In genomic region chr1:3373700-3374405, GRCh38 we compare ENCODE assay signal across 27 cellular contexts.
"Had no signal": no experiment of that assay in that cellular context is flagged by ENCODE, and none has a peak within 500 bp of the region (broad histone marks: within the 10 kb centered on the region; RNA-seq: fewer than 3 reads in every experiment).

No MANE protein-coding gene starts in this region.

- H3K27ac ChIP-seq: adrenal gland, body of pancreas, SJCRH30 had no signal

- H3K4me2 ChIP-seq: SK-N-SH had no signal

- H3K4me3 Mint-ChIP-seq: activated CD8-positive, alpha-beta T cell treated with anti-CD3 and anti-CD28 coated beads for 36 hours; activated naive CD8-positive, alpha-beta T cell treated with anti-CD3 and anti-CD28 coated beads, Interleukin-2, amount 10 ng/mL, durations not matched to agents 7 days and 5 days had no signal

- H3K27me3 ChIP-seq: body of pancreas, SJCRH30 had no signal

- H3K36me3 ChIP-seq: adrenal gland, SJCRH30 had no signal

- H3K9me3 ChIP-seq: adrenal gland, body of pancreas, SJCRH30, SK-N-SH had no signal

- H3K36me3 Mint-ChIP-seq: activated naive CD8-positive, alpha-beta T cell treated with anti-CD3 and anti-CD28 coated beads, Interleukin-2, amount 10 ng/mL, durations not matched to agents 7 days and 5 days had no signal

- H3K27ac Mint-ChIP-seq: activated CD8-positive, alpha-beta T cell treated with anti-CD3 and anti-CD28 coated beads for 36 hours; activated naive CD8-positive, alpha-beta T cell treated with anti-CD3 and anti-CD28 coated beads, Interleukin-2, amount 10 ng/mL, durations not matched to agents 7 days and 5 days had no signal

- H3K4me1 ChIP-seq: adrenal gland, body of pancreas had no signal

- H3K4me3 ChIP-seq: adrenal gland, body of pancreas, SJCRH30 had no signal

- ATAC-seq: activated CD4-positive, CD25-positive, alpha-beta regulatory T cell treated with anti-CD3 and anti-CD28 coated beads, Interleukin-2, amount 50 U/mL, for 24 hours; activated CD8-positive, alpha-beta T cell treated with anti-CD3 and anti-CD28 coated beads for 36 hours; body of pancreas; Panc1 had no signal

- H3K9me3 Mint-ChIP-seq: activated CD8-positive, alpha-beta T cell treated with anti-CD3 and anti-CD28 coated beads for 36 hours had no signal

- DNase-seq: activated CD4-positive, alpha-beta T cell treated with anti-CD3 and anti-CD28 coated beads for 4 hours; activated CD8-positive, alpha-beta memory T cell treated with anti-CD3 and anti-CD28 coated beads, Interleukin-2, amount 50 U/mL, for 4 hours; activated CD8-positive, alpha-beta T cell treated with anti-CD3 and anti-CD28 coated beads for 36 hours; activated naive CD4-positive, alpha-beta T cell treated with anti-CD3 and anti-CD28 coated beads, Interleukin-2, amount 50 U/mL, for 16 hours; activated naive CD8-positive, alpha-beta T cell treated with anti-CD3 and anti-CD28 coated beads, Interleukin-2, amount 10 ng/mL, durations not matched to agents 7 days and 5 days; activated T-cell treated with anti-CD3 and anti-CD28 coated beads, Interleukin-2, amount 50 U/mL, for 1 hour; adrenal gland; anterior cingulate cortex; body of pancreas; cerebellar nuclear complex; Karpas-422; NCI-H146; NCI-H187 treated with DMSO at 0.1 percent for 48 hours; NCI-H2081 treated with DMSO at 0.1 percent for 48 hours; NCI-H2171; NCI-H226; NCI-H510A; NCI-H526 treated with DMSO at 0.1 percent for 48 hours; NCI-H82; NK-92 treated with Interleukin-12 subunit alpha and Interleukin-12 subunit beta, amount 100 ng/mL, for 24 hours; OCI-M1; Right ventricle myocardium superior; RPMI8226; SJCRH30; SK-N-SH had no signal
